ENCODE assay signal across 23 cellular contexts in the genomic region with DNA sequence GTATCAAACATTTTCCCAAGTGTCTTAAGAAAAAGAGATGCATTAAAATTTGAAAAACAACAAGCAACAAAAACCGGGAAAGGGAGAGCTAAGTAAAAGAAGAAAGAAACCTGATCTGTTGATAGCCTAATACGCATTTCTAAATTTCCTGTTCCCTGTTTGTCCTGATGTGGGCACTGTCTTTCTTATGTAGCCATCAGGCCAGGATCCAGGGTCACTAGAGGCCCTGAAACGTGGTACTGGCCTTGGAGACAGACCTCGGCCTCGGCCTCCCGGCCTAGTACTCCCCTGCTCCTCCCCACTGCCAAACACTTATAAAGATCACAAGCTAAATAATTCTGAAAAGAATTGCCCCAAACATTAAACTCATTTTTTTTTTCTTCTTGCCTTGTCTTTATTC.
"Had no signal": no experiment of that assay in that cellular context is flagged by ENCODE, and none has a peak within 500 bp of the region (broad histone marks: within the 10 kb centered on the region; RNA-seq: fewer than 3 reads in every experiment).

No MANE protein-coding gene starts in this region.

- H3K27ac ChIP-seq: adrenal gland, ascending aorta, brain microvascular endothelial cell, gastrocnemius medialis, testis, vagina had no signal

- H3K36me3 ChIP-seq: adrenal gland, ascending aorta, brain microvascular endothelial cell, gastrocnemius medialis, vagina had no signal

- H3K27me3 Mint-ChIP-seq: activated CD4-positive, alpha-beta T cell treated with anti-CD3 and anti-CD28 coated beads, Interleukin-2, amount 10 ng/mL, durations not matched to agents 7 days and 5 days; activated naive CD8-positive, alpha-beta T cell; activated T-helper 17 cell treated with anti-CD3 and anti-CD28 coated beads, Interleukin-2, amount 50 U/mL, for 72 hours; dendritic cell treated with granulocyte-macrophage colony-stimulating factor and Interleukin-4, amounts not matched to agents 40 ng/mL and 50 ng/mL, for 4 days had no signal

- H3K4me3 Mint-ChIP-seq: activated CD4-positive, alpha-beta T cell treated with anti-CD3 and anti-CD28 coated beads, Interleukin-2, amount 10 ng/mL, durations not matched to agents 7 days and 5 days; activated CD8-positive, alpha-beta T cell treated with anti-CD3 and anti-CD28 coated beads, Interleukin-2, amount 10 ng/mL, durations not matched to agents 7 days and 5 days; activated naive CD8-positive, alpha-beta T cell; activated T-helper 17 cell treated with anti-CD3 and anti-CD28 coated beads, Interleukin-2, amount 50 U/mL, for 72 hours; dendritic cell treated with granulocyte-macrophage colony-stimulating factor and Interleukin-4, amounts not matched to agents 40 ng/mL and 50 ng/mL, for 4 days had no signal

- H3K36me3 Mint-ChIP-seq: activated naive CD8-positive, alpha-beta T cell had no signal

- H3K27me3 ChIP-seq: adrenal gland, ascending aorta, brain microvascular endothelial cell, gastrocnemius medialis, testis, vagina had no signal

- H3K4me1 Mint-ChIP-seq: activated CD4-positive, alpha-beta T cell treated with anti-CD3 and anti-CD28 coated beads, Interleukin-2, amount 10 ng/mL, durations not matched to agents 7 days and 5 days; activated T-helper 17 cell treated with anti-CD3 and anti-CD28 coated beads, Interleukin-2, amount 50 U/mL, for 72 hours had no signal

- H3K4me1 ChIP-seq: adrenal gland, ascending aorta, gastrocnemius medialis, testis, vagina had no signal

- FAIRE-seq: endothelial cell of umbilical vein, islet of Langerhans had no signal

- H3K9me3 ChIP-seq: adrenal gland, ascending aorta, gastrocnemius medialis, testis, vagina had no signal

- H3K4me3 ChIP-seq: adrenal gland, ascending aorta, gastrocnemius medialis, testis, vagina had no signal

- DNase-seq: activated CD4-positive, alpha-beta T cell treated with anti-CD3 and anti-CD28 coated beads, Interleukin-2, amount 10 ng/mL, durations not matched to agents 7 days and 5 days; activated CD4-positive, CD25-positive, alpha-beta regulatory T cell treated with anti-CD3 and anti-CD28 coated beads, Interleukin-2, amount 50 U/mL, for 72 hours; activated CD8-positive, alpha-beta T cell treated with anti-CD3 and anti-CD28 coated beads, Interleukin-2, amount 10 ng/mL, durations not matched to agents 7 days and 5 days; activated T-cell treated with anti-CD3 and anti-CD28 coated beads, Interleukin-2, amount 50 U/mL, for 1 hour; adrenal gland; brain microvascular endothelial cell; caudate nucleus; effector CD8-positive, alpha-beta T cell; gastrocnemius medialis; hippocampal formation; occipital lobe; posterior cingulate gyrus; stimulated activated CD4-positive, alpha-beta T cell treated with anti-CD3 and anti-CD28 coated beads, Interleukin-4, amount 100 ng/mL, for 1 hour; stimulated activated naive CD4-positive, alpha-beta T cell; testis; trophoblast cell had no signal

- H3K27ac Mint-ChIP-seq: activated CD4-positive, alpha-beta T cell treated with anti-CD3 and anti-CD28 coated beads, Interleukin-2, amount 10 ng/mL, durations not matched to agents 7 days and 5 days; activated CD8-positive, alpha-beta T cell treated with anti-CD3 and anti-CD28 coated beads, Interleukin-2, amount 10 ng/mL, durations not matched to agents 7 days and 5 days; activated naive CD8-positive, alpha-beta T cell; activated T-helper 17 cell treated with anti-CD3 and anti-CD28 coated beads, Interleukin-2, amount 50 U/mL, for 72 hours; dendritic cell treated with granulocyte-macrophage colony-stimulating factor and Interleukin-4, amounts not matched to agents 40 ng/mL and 50 ng/mL, for 4 days had no signal
